ENCODE assay signal across 1 cellular context in genomic region chr14:99513183-99513694, GRCh38.
TF ChIP-seq lines count a peak whose summit lies in the region.

No MANE protein-coding gene starts in this region.

TF ChIP-seq in K562, 482 proteins besides CTCF, POLR2A, EP300 and RAD21:
- TF ChIP-seq ZBTB9 (CRISPR knock-in tag; IDR thresholded peaks at IDR 0.05), result no peak
- no peak for TF ChIP-seq SIN3A (IDR thresholded peaks at IDR 0.05; ENCODE audit: borderline replicate concordance in 2 of 2, control insufficient read depth in 1 of 2, low read depth in 2 of 2, low read length in 2 of 2)
- TF ChIP-seq HNRNPK (IDR thresholded peaks at IDR 0.05; ENCODE audit: low read depth, low read length, poor library complexity, severe bottlenecking), result no peak
- TF ChIP-seq E2F1 (CRISPR knock-in tag; IDR thresholded peaks at IDR 0.05), result no peak
- TF ChIP-seq POLR2G (IDR thresholded peaks at IDR 0.05; ENCODE audit: low read depth, low read length), result peak; percentile 40; the same call in 1 of the 2 replicates
- no peak for TF ChIP-seq SP1 (CRISPR knock-in tag; IDR thresholded peaks at IDR 0.05)
- TF ChIP-seq RERE (CRISPR knock-in tag; IDR thresholded peaks at IDR 0.05; ENCODE audit: borderline replicate concordance), result no peak
- TF ChIP-seq RBM22 (IDR thresholded peaks at IDR 0.05; ENCODE audit: low read depth, low read length, poor library complexity, severe bottlenecking), result peak; percentile 51
